ENCODE assay signal across 1 cellular context in the genomic region with DNA sequence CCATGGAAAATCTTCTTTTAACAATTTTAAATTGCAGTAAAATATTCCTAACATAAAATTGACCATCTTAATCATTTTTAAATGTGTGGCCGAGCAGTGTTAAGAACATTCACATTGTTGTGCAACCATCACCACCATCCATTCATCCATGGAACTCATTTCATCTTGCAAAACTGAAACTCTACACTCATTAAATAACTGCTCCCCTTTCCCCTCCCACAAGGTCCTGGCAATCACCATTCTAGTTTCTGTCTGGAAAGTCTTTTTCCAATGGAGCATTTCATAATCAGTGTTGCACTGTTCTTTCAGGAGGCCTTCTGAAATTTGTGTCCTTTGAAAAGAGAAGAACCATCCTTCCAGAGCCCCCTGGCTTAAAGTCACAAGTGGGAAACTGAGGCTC.
TF ChIP-seq lines count a peak whose summit lies in the region.

No MANE protein-coding gene starts in this region.

TF ChIP-seq in GM23338, 12 proteins besides CTCF, POLR2A, EP300 and RAD21 (continued from another document):
- TF ChIP-seq, protein P1, sequence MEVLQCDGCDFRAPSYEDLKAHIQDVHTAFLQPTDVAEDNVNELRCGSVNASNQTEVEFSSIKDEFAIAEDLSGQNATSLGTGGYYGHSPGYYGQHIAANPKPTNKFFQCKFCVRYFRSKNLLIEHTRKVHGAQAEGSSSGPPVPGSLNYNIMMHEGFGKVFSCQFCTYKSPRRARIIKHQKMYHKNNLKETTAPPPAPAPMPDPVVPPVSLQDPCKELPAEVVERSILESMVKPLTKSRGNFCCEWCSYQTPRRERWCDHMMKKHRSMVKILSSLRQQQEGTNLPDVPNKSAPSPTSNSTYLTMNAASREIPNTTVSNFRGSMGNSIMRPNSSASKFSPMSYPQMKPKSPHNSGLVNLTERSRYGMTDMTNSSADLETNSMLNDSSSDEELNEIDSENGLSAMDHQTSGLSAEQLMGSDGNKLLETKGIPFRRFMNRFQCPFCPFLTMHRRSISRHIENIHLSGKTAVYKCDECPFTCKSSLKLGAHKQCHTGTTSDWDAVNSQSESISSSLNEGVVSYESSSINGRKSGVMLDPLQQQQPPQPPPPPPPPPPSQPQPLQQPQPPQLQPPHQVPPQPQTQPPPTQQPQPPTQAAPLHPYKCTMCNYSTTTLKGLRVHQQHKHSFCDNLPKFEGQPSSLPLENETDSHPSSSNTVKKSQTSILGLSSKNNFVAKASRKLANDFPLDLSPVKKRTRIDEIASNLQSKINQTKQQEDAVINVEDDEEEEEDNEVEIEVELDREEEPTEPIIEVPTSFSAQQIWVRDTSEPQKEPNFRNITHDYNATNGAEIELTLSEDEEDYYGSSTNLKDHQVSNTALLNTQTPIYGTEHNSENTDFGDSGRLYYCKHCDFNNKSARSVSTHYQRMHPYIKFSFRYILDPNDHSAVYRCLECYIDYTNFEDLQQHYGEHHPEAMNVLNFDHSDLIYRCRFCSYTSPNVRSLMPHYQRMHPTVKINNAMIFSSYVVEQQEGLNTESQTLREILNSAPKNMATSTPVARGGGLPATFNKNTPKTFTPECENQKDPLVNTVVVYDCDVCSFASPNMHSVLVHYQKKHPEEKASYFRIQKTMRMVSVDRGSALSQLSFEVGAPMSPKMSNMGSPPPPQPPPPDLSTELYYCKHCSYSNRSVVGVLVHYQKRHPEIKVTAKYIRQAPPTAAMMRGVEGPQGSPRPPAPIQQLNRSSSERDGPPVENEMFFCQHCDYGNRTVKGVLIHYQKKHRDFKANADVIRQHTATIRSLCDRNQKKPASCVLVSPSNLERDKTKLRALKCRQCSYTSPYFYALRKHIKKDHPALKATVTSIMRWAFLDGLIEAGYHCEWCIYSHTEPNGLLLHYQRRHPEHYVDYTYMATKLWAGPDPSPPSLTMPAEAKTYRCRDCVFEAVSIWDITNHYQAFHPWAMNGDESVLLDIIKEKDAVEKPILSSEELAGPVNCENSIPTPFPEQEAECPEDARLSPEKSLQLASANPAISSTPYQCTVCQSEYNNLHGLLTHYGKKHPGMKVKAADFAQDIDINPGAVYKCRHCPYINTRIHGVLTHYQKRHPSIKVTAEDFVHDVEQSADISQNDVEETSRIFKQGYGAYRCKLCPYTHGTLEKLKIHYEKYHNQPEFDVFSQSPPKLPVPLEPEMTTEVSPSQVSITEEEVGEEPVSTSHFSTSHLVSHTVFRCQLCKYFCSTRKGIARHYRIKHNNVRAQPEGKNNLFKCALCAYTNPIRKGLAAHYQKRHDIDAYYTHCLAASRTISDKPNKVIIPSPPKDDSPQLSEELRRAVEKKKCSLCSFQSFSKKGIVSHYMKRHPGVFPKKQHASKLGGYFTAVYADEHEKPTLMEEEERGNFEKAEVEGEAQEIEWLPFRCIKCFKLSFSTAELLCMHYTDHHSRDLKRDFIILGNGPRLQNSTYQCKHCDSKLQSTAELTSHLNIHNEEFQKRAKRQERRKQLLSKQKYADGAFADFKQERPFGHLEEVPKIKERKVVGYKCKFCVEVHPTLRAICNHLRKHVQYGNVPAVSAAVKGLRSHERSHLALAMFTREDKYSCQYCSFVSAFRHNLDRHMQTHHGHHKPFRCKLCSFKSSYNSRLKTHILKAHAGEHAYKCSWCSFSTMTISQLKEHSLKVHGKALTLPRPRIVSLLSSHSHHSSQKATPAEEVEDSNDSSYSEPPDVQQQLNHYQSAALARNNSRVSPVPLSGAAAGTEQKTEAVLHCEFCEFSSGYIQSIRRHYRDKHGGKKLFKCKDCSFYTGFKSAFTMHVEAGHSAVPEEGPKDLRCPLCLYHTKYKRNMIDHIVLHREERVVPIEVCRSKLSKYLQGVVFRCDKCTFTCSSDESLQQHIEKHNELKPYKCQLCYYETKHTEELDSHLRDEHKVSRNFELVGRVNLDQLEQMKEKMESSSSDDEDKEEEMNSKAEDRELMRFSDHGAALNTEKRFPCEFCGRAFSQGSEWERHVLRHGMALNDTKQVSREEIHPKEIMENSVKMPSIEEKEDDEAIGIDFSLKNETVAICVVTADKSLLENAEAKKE (CRISPR knock-in tag; IDR thresholded peaks at IDR 0.05): no peak
- TF ChIP-seq EZH2phosphoT487 (IDR thresholded peaks at IDR 0.05; ENCODE audit: unreplicated experiment): no peak
- TF ChIP-seq NANOG (IDR thresholded peaks at IDR 0.05; ENCODE audit: borderline replicate concordance): no peak
TF ChIP-seq in GM23338: peak in this region for 0.
